ENCODE assay signal across 19 cellular contexts in the genomic region with DNA sequence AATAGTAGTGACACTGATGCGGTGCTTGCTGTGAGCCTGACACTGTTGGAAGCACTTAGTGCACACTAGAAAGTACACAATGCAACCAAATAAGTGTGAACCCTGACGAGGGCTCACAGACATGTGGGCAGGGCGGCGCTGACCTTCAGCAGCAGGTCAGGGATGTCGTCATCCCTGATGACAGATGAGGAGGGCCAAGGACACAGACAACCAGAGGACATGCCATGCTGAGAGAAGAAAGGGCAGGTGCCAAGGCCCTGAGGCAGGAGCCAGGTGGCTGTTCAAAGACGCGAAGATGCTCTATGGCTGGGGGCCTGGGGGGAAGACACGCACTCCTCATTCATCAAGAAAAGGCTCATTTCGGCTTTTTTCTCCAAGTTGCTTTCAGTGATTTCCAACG.
"Had no signal": no experiment of that assay in that cellular context is flagged by ENCODE, and none has a peak within 500 bp of the region (broad histone marks: within the 10 kb centered on the region; RNA-seq: fewer than 3 reads in every experiment).

No MANE protein-coding gene starts in this region.

- H3K4me1 ChIP-seq: prostate gland, right atrium auricular region had no signal

- H3K4me3 ChIP-seq: lung, prostate gland, right atrium auricular region, SK-N-MC had no signal

- ATAC-seq: activated CD8-positive, alpha-beta T cell treated with anti-CD3 and anti-CD28 coated beads, Interleukin-2, amount 10 ng/mL, durations not matched to agents 7 days and 5 days; stimulated activated memory B cell treated with anti-CD40 and anti-IgM and Interleukin-4, amounts not matched to agents 10 μg/mL and 1 μg/mL and 100 μg/mL, for 72 hours had no signal

- DNase-seq: activated B cell treated with CpG ODN at 0.5 μM for 24 hours; activated CD4-positive, alpha-beta T cell treated with anti-CD3 and anti-CD28 coated beads, Interleukin-2, amount 10 ng/mL, durations not matched to agents 7 days and 5 days; activated CD8-positive, alpha-beta T cell treated with anti-CD3 and anti-CD28 coated beads, Interleukin-2, amount 10 ng/mL, durations not matched to agents 7 days and 5 days; activated effector memory CD4-positive, alpha-beta T cell treated with anti-CD3 and anti-CD28 coated beads, Interleukin-2, amount 50 U/mL, for 16 hours; activated naive CD4-positive, alpha-beta T cell treated with anti-CD3 and anti-CD28 coated beads, Interleukin-2, amount 50 U/mL, for 16 hours; glutamatergic neuron; hypothalamus; midbrain; nucleus accumbens; stimulated activated CD4-positive, alpha-beta T cell treated with anti-CD3 and anti-CD28 coated beads, Interleukin-4, amount 100 ng/mL, for 24 hours; T-helper 1 cell; T-helper 9 cell had no signal

- H3K4me3 Mint-ChIP-seq: activated B cell treated with CpG ODN at 0.5 μM for 24 hours; activated CD4-positive, alpha-beta T cell treated with anti-CD3 and anti-CD28 coated beads, Interleukin-2, amount 10 ng/mL, durations not matched to agents 7 days and 5 days; activated CD8-positive, alpha-beta T cell treated with anti-CD3 and anti-CD28 coated beads, Interleukin-2, amount 10 ng/mL, durations not matched to agents 7 days and 5 days; nephron; stimulated activated memory B cell treated with anti-CD40 and anti-IgM and Interleukin-4, amounts not matched to agents 10 μg/mL and 1 μg/mL and 100 μg/mL, for 72 hours had no signal

- H3K36me3 ChIP-seq: prostate gland, right atrium auricular region had no signal

- H3K27ac ChIP-seq: epithelial cell of prostate, prostate gland, right atrium auricular region, SK-N-MC had no signal

- H3K27me3 ChIP-seq: right atrium auricular region had no signal

- H3K27ac Mint-ChIP-seq: activated B cell treated with CpG ODN at 0.5 μM for 24 hours; activated CD4-positive, alpha-beta T cell treated with anti-CD3 and anti-CD28 coated beads, Interleukin-2, amount 10 ng/mL, durations not matched to agents 7 days and 5 days; activated CD8-positive, alpha-beta T cell treated with anti-CD3 and anti-CD28 coated beads, Interleukin-2, amount 10 ng/mL, durations not matched to agents 7 days and 5 days; stimulated activated memory B cell treated with anti-CD40 and anti-IgM and Interleukin-4, amounts not matched to agents 10 μg/mL and 1 μg/mL and 100 μg/mL, for 72 hours had no signal

- H3K9me3 ChIP-seq: prostate gland had no signal
